In the genomic region with DNA sequence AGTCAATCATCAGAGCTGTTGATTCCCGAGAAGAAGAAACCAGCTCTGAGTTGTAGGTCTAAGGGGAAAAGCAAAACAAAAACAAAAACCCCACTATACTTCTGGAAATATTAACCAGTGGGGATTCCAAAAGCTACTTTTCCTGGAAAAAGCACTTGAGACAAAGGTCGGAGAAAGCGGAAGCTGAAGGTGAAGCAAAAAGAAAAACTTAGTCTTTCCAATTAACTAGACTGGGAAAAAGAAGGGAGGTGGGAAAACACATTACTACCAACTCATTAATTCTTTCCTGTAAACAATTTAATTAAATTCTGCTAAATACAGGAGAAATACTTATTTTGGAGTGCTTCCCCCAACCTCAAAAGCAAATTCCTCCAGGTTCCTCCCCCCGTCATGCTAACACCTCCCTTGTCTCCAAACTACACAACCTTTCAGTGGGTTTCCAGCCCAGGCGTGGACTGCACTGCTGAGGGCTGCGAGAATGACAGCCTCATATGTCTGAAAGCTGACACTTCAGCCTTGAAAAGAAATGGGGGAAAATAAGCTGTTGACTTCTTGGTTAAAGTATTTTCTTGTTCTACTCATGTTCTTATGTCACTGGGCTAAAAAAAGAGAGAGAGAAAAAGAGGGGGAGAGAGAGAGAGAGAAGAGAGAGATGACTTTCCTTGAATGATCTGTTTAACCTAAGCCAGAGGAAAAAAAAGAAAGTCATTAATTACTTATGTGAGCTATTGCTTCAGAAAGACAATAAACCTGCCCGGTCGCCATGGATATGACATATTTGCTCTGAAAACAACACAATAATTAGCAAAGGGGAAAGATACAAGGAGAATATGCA, we compare ENCODE assay signal across 11 cellular contexts. TPM values are rescaled to one million over a fixed set of nuclear protein-coding genes. Genes with fewer than 3 reads are reported as not detected.
DNase-seq lines count a peak whose midpoint lies in the region; ATAC-seq and TF ChIP-seq lines count a peak whose summit lies in the region.
"Had no signal": no experiment of that assay in that cellular context is flagged by ENCODE, and none has a peak within 500 bp of the region (broad histone marks: within the 10 kb centered on the region; RNA-seq: fewer than 3 reads in every experiment).

No MANE protein-coding gene starts in this region.

- TF ChIP-seq EP300 in sigmoid colon (IDR thresholded peaks at IDR 0.05): no peak

- H3K9me3 ChIP-seq in duodenal mucosa (ENCODE audit: control insufficient read depth in 1 of 2, low read length in 2 of 2) (no peaks in the 10 kb centered on the region), sigmoid colon (no peaks in the 10 kb centered on the region)

- no peak for TF ChIP-seq POLR2A in sigmoid colon (IDR thresholded peaks at IDR 0.05)

- H3K36me3 ChIP-seq in duodenal mucosa (ENCODE audit: control insufficient read depth in 1 of 2, insufficient read depth in 2 of 2, low read length in 2 of 2): no peaks in the 10 kb centered on the region
- H3K36me3 ChIP-seq in sigmoid colon: no peaks in the 10 kb centered on the region

- 19 to 32% methylated on average over 8 of the region's 8 CpGs for WGBS in sigmoid colon, 2 donors

- intact Hi-C loops in sigmoid colon (cut with DNase I): loop anchor here (2.0 to 5.0 kb wide), 2 partner anchors 97 to 149 kb away; no protein-coding TSS in a partner anchor

- peaks cover 30 to 38% of the 10 kb centered on the region in 2 donors for H3K4me1 ChIP-seq in duodenal mucosa (ENCODE audit: control insufficient read depth in 1 of 2, insufficient read depth in 2 of 2, low read length in 2 of 2)
- H3K4me1 ChIP-seq in sigmoid colon: peaks cover 0 to 77% (median 64%) of the 10 kb centered on the region in 4 donors

- peak overlapping the region; percentile 19 to 58 for H3K4me3 ChIP-seq in duodenal mucosa (ENCODE audit: low read depth in 1 of 2, low read length in 2 of 2)
- peak overlapping the region in 1 of 4 donors; percentile 11 for H3K4me3 ChIP-seq in sigmoid colon

- peak overlapping the region; percentile 46 for H3K27ac ChIP-seq in duodenal mucosa (ENCODE audit: low read depth, low read length)
- H3K27ac ChIP-seq in sigmoid colon: peak overlapping the region; percentile 32 to 92 (median 90)

- in situ Hi-C loops in KBM-7 (cut with MboI; ENCODE audit: low pct_unique_long_range_greater_than_20kb, low sequenced_read_pairs): no loop called here

- ATAC-seq in HG03469 (IDR thresholded peaks at IDR 0.05; ENCODE audit: unreplicated experiment): no peak
- ATAC-seq in omental fat pad (ENCODE audit: low FRiP score): no peak
- ATAC-seq: left colon had no signal

- TF ChIP-seq CTCF in sigmoid colon (IDR thresholded peaks at IDR 0.05): no peak
- TF ChIP-seq CTCF in omental fat pad (IDR thresholded peaks at IDR 0.05): no peak

- H3K9ac ChIP-seq in duodenal mucosa (ENCODE audit: low read depth in 1 of 2, low read length in 2 of 2): peak overlapping the region; percentile 55 to 59

- H3K27me3 ChIP-seq in duodenal mucosa (ENCODE audit: control insufficient read depth in 1 of 2, insufficient read depth in 2 of 2, low read length in 2 of 2): peaks cover 0 to 8% of the 10 kb centered on the region in 2 donors
- peaks cover 7 to 36% (median 11%) of the 10 kb centered on the region in 3 donors for H3K27me3 ChIP-seq in sigmoid colon

- DNase-seq in KBM-7: peak; percentile 13
- DNase-seq in NCI-H2081 (lab: John Stamatoyannopoulos, UW): peak; percentile 60 to 77
- DNase-seq in sigmoid colon: no peak
- DNase-seq in NCI-H524 (lab: John Stamatoyannopoulos, UW): no peak
- DNase-seq in omental fat pad (ENCODE audit: low spot score): no peak
- DNase-seq: activated CD8-positive, alpha-beta memory T cell treated with anti-CD3 and anti-CD28 coated beads for 24 hours; Calu3; Kasumi-1; left colon had no signal

RNA-seq across cellular contexts. Expression of a gene that starts 5.1 kb away (rescaled TPM):
- total RNA-seq in sigmoid colon (10 to 100 TPM; 12.7 to 47.9 (median 32.3) TPM), omental fat pad (1 to 10 TPM; 2.5 to 7.9 (median 6.0) TPM)
- 10 to 100 TPM in 1 of 3 donors, 1 to 10 TPM in 2; 4.2 to 23.6 (median 9.2) TPM for polyA plus RNA-seq in sigmoid colon

Comparison
In these comparisons a context has a peak if more than half of its experiments do, and no peak if none do; other contexts are left out.
1. DNase-seq: peak in KBM-7 (single experiment) and NCI-H2081 (2 of 2); none in sigmoid colon (single experiment), NCI-H524 (0 of 2) and omental fat pad (single experiment).